18 cellular contexts compared by ENCODE assay signal in the genomic region with DNA sequence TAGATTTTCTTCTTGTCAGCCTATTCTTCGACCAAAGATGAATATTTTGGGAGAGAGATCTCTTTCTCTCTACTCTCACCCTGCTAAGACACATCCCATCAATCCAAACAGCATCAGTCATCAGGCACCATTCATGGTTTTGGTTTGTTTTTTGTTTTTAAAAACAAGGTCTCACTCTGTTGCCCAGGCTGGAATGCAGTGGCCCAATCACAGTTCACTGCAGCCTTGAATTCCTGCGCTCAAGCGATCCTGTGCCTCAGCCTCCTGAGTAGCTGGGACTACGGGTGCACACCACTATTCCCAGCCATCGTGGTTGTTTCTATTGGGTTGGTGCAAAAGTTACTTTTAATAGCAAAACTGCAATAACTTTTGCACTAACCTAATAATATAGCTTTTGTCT. TPM values are rescaled to one million over a fixed set of nuclear protein-coding genes. Genes with fewer than 3 reads are reported as not detected.
DNase-seq lines count a peak whose midpoint lies in the region; ATAC-seq, FAIRE-seq and TF ChIP-seq lines count a peak whose summit lies in the region.
"Had no signal": no experiment of that assay in that cellular context is flagged by ENCODE, and none has a peak within 500 bp of the region (broad histone marks: within the 10 kb centered on the region; RNA-seq: fewer than 3 reads in every experiment).

No MANE protein-coding gene starts in this region.

- H2AK5ac ChIP-seq in H1 (ENCODE audit: low read depth, low read length), result no peak overlapping the region
- H2AK5ac ChIP-seq in trophoblast cell (ENCODE audit: low read length), result no peak overlapping the region

- no peaks in the 10 kb centered on the region for H3K27me3 ChIP-seq in DOHH2 (ENCODE audit: control insufficient read depth, low read length)
- H3K27me3 ChIP-seq in Karpas-422 (ENCODE audit: low read length), result no peaks in the 10 kb centered on the region
- no peaks in the 10 kb centered on the region for H3K27me3 ChIP-seq in H1 (replicated peaks in 1 of 4; ENCODE audit: control insufficient read depth in 3 of 4, extremely low read depth in 1 of 4, insufficient read depth in 3 of 4, low read length in 3 of 4)
- H3K27me3 ChIP-seq in trophoblast cell (ENCODE audit: insufficient read depth, low read length), result no peaks in the 10 kb centered on the region
- H3K27me3 ChIP-seq in heart left ventricle, result no peaks in the 10 kb centered on the region
- H3K27me3 ChIP-seq: BE2C had no signal

- no peak for TF ChIP-seq EP300 in H1 (IDR thresholded peaks at IDR 0.05; ENCODE audit: borderline replicate concordance in 1 of 2, low read depth in 2 of 2, low read length in 2 of 2)

- H2BK120ac ChIP-seq in H1 (replicated peaks; ENCODE audit: low read depth, low read length), result no peak overlapping the region
- H2BK120ac ChIP-seq in trophoblast cell (ENCODE audit: insufficient read depth, low read length, poor library complexity), result no peak overlapping the region

- 0 out of 2 replicates have a peak overlapping the region, but pooled peaks have one; percentile 23 for H2AFZ ChIP-seq in Karpas-422 (ENCODE audit: low read length)
- 0 out of 2 replicates have a peak overlapping the region, but pooled peaks have one; percentile 0 for H2AFZ ChIP-seq in H1 (ENCODE audit: low read length)
- H2AFZ ChIP-seq in trophoblast cell (ENCODE audit: insufficient read depth, low read length, poor library complexity), result no peak overlapping the region

- H3K23me2 ChIP-seq in H1 (ENCODE audit: low read depth, low read length), result no peaks in the 10 kb centered on the region

- H2BK20ac ChIP-seq in H1 (ENCODE audit: low read length), result no peak overlapping the region

- no peaks in the 10 kb centered on the region for H3K9me3 ChIP-seq in DOHH2 (ENCODE audit: control insufficient read depth, insufficient read depth, low read length)
- no peaks in the 10 kb centered on the region for H3K9me3 ChIP-seq in Karpas-422 (ENCODE audit: low read length)
- H3K9me3 ChIP-seq in H1 (ENCODE audit: insufficient read depth in 2 of 2, low read depth in 1 of 2, low read length in 1 of 2), result no peaks in the 10 kb centered on the region
- no peaks in the 10 kb centered on the region for H3K9me3 ChIP-seq in trophoblast cell (ENCODE audit: insufficient read depth, low read depth, low read length)
- H3K9me3 ChIP-seq in heart left ventricle, result no peaks in the 10 kb centered on the region
- H3K9me3 ChIP-seq: BE2C had no signal

- H3K27ac ChIP-seq in DOHH2 (ENCODE audit: low read depth, low read length) (no peak overlapping the region; the same call in 1 of the 2 replicates), Karpas-422 (ENCODE audit: low read length) (no peak overlapping the region), H1 (ENCODE audit: low read depth, low read length) (no peak overlapping the region), trophoblast cell (ENCODE audit: low read depth, low read length) (no peak overlapping the region), heart left ventricle (no peak overlapping the region)
- H3K27ac ChIP-seq: C4-2B had no signal

- no peak for ATAC-seq in heart left ventricle
- ATAC-seq in GM18868 (IDR thresholded peaks at IDR 0.05; ENCODE audit: unreplicated experiment), result no peak
- ATAC-seq: HepG2 had no signal

- no peak overlapping the region for H3K23ac ChIP-seq in H1 (ENCODE audit: insufficient read length)
- no peak overlapping the region for H3K23ac ChIP-seq in trophoblast cell (ENCODE audit: low read length)

- H2BK5ac ChIP-seq in H1 (ENCODE audit: low read depth, low read length) (no peak overlapping the region), trophoblast cell (ENCODE audit: low read depth, low read length, poor library complexity) (no peak overlapping the region)

- POLR2A ChIA-PET in H1 (lab: Charles Lee; ENCODE audit: partially characterized antibody), result no interaction called here

- TF ChIP-seq POLR2A in H1 (IDR thresholded peaks at IDR 0.05; ENCODE audit: control extremely low read depth in 1 of 2, low read depth in 2 of 2, low read length in 2 of 2) (no peak), heart left ventricle (IDR thresholded peaks at IDR 0.05) (no peak)

- peaks cover 16% of the 10 kb centered on the region for H3F3A ChIP-seq in DOHH2 (ENCODE audit: control insufficient read depth, insufficient read depth)

- no peaks in the 10 kb centered on the region for H3K79me1 ChIP-seq in H1 (ENCODE audit: low read depth, low read length)
- peaks cover 1% of the 10 kb centered on the region for H3K79me1 ChIP-seq in trophoblast cell (ENCODE audit: low read length)

- H3K4me2 ChIP-seq in DOHH2 (ENCODE audit: low read length), result peak overlapping the region; percentile 23; the same call in 1 of the 2 replicates
- H3K4me2 ChIP-seq in Karpas-422 (ENCODE audit: low read depth, low read length, poor library complexity, severe bottlenecking), result no peak overlapping the region
- H3K4me2 ChIP-seq in H1 (ENCODE audit: insufficient read depth in 1 of 2, low read depth in 2 of 2, low read length in 2 of 2), result no peak overlapping the region
- no peak overlapping the region for H3K4me2 ChIP-seq in trophoblast cell (ENCODE audit: low read length)

- H4K91ac ChIP-seq in H1 (replicated peaks; ENCODE audit: insufficient read length, low read length) (no peak overlapping the region), trophoblast cell (ENCODE audit: low read depth, low read length) (no peak overlapping the region)

- H3K4me1 ChIP-seq in DOHH2 (ENCODE audit: control insufficient read depth, low read length) (peaks cover 59% of the 10 kb centered on the region), Karpas-422 (ENCODE audit: low read length) (peaks cover 30% of the 10 kb centered on the region), H1 (replicated peaks in 1 of 4; ENCODE audit: control insufficient read depth in 3 of 4, insufficient read depth in 4 of 4, low read length in 3 of 4) (no peaks in the 10 kb centered on the region), trophoblast cell (ENCODE audit: control insufficient read depth in 1 of 2, insufficient read depth in 2 of 2, low read length in 2 of 2) (peaks cover 0 to 5% of the 10 kb centered on the region in 2 experiments), heart left ventricle (peaks cover 0 to 21% (median 17%) of the 10 kb centered on the region in 12 donors)
- H3K4me1 ChIP-seq: BE2C had no signal

- intact Hi-C loops in heart left ventricle (cut with DNase I), result no loop called here

- no peak for FAIRE-seq in H1 (lab: Jason Lieb, UNC)
- FAIRE-seq: A204.1, D721Med, HepG2 had no signal

- no peak overlapping the region for H3K14ac ChIP-seq in H1 (ENCODE audit: insufficient read length)
- no peak overlapping the region for H3K14ac ChIP-seq in trophoblast cell (ENCODE audit: low read length)

- DNase-seq in Karpas-422, result no peak
- DNase-seq in H1 (ENCODE audit: low read depth in 1 of 2, low spot score in 2 of 2), result no peak
- peak; percentile 87 to 94 for DNase-seq in trophoblast cell
- DNase-seq in NCI-H187 (lab: John Stamatoyannopoulos, UW), result no peak
- DNase-seq in heart left ventricle, result no peak
- DNase-seq in stimulated activated CD4-positive, alpha-beta T cell treated with anti-CD3 and anti-CD28 coated beads, Interleukin-1b, Interleukin-23, amount 100 ng/mL, for 48 hours, result no peak
- DNase-seq: BE2C; CD4-positive, alpha-beta memory T cell; DMS153; DMS79 treated with DMSO at 0.1 percent for 48 hours; GF-D8; H7 had no signal

- H3K4me3 ChIP-seq in DOHH2 (ENCODE audit: low read length) (no peak overlapping the region), Karpas-422 (ENCODE audit: low read length) (no peak overlapping the region), H1 (ENCODE audit: extremely low read depth in 1 of 4, insufficient read depth in 2 of 4, low read depth in 3 of 4, low read length in 4 of 4) (no peak overlapping the region), trophoblast cell (ENCODE audit: low read depth, low read length) (no peak overlapping the region), heart left ventricle (no peak overlapping the region)

- no peaks in the 10 kb centered on the region for H4K20me1 ChIP-seq in DOHH2 (ENCODE audit: control insufficient read depth, insufficient read depth, low read depth, low read length)
- H4K20me1 ChIP-seq in Karpas-422 (ENCODE audit: insufficient read depth, low read depth, low read length), result no peaks in the 10 kb centered on the region
- no peaks in the 10 kb centered on the region for H4K20me1 ChIP-seq in H1 (replicated peaks in 1 of 2; ENCODE audit: control insufficient read depth in 1 of 2, insufficient read depth in 2 of 2, low read length in 2 of 2)

- H4K8ac ChIP-seq in H1 (ENCODE audit: extremely low read depth, insufficient read depth, low read length) (no peak overlapping the region), trophoblast cell (ENCODE audit: low read depth, low read length) (no peak overlapping the region)

- H3K56ac ChIP-seq in H1 (replicated peaks; ENCODE audit: insufficient read length, low read depth, low read length), result no peak overlapping the region

- no peak for TF ChIP-seq RAD21 in H1 (IDR thresholded peaks at IDR 0.05 in 1 of 2, conservative IDR thresholded peaks at IDR 0.05 in 1 of 2; ENCODE audit: low read depth in 2 of 2, low read length in 2 of 2)

- H4K12ac ChIP-seq in trophoblast cell (ENCODE audit: low read depth, low read length), result no peak overlapping the region

- no peak for TF ChIP-seq CTCF in DOHH2 (IDR thresholded peaks at IDR 0.05; ENCODE audit: low read depth, low read length, poor library complexity, severe bottlenecking)
- no peak for TF ChIP-seq CTCF in H1 (IDR thresholded peaks at IDR 0.05; ENCODE audit: control extremely low read depth in 1 of 3, insufficient read depth in 1 of 3, low read depth in 1 of 3, low read length in 3 of 3)
- TF ChIP-seq CTCF in heart left ventricle (IDR thresholded peaks at IDR 0.05), result no peak

- H3K18ac ChIP-seq in H1 (ENCODE audit: extremely low read depth, low read length), result no peak overlapping the region
- H3K18ac ChIP-seq in trophoblast cell (ENCODE audit: low read length), result no peak overlapping the region

- WGBS in H1 (ENCODE audit: extremely low coverage in 1 of 2, insufficient coverage in 1 of 2, insufficient read length in 1 of 2, insufficient replicate concordance in 2 of 2, low coverage in 1 of 2, low lambda C conversion rate in 2 of 2, missing lambda C conversion rate in 1 of 2), 2 experiments, result 96% methylated on average over 5 of the region's 5 CpGs; no CpG with 5 or more reads in 1 of the 2 experiments
- WGBS in trophoblast cell (ENCODE audit: extremely low coverage, insufficient coverage, insufficient read length), result no CpG with 5 or more reads among the region's 5 CpGs
- WGBS in heart left ventricle, 4 donors, result 95 to 97% (median 97%) methylated on average over 5 of the region's 5 CpGs

- H3K36me3 ChIP-seq in DOHH2 (ENCODE audit: control insufficient read depth, low read length), result no peaks in the 10 kb centered on the region
- H3K36me3 ChIP-seq in Karpas-422 (ENCODE audit: insufficient read depth, low read length), result no peaks in the 10 kb centered on the region
- H3K36me3 ChIP-seq in H1 (ENCODE audit: control insufficient read depth in 2 of 4, insufficient read depth in 4 of 4, low read length in 3 of 4), result no peaks in the 10 kb centered on the region
- no peaks in the 10 kb centered on the region for H3K36me3 ChIP-seq in trophoblast cell (ENCODE audit: control insufficient read depth in 1 of 2, insufficient read depth in 2 of 2, low read length in 2 of 2)
- no peaks in the 10 kb centered on the region for H3K36me3 ChIP-seq in heart left ventricle
- H3K36me3 ChIP-seq: BE2C had no signal

- CTCF ChIA-PET in H1 (lab: Charles Lee; ENCODE audit: partially characterized antibody), result interaction anchor here (0.8 to 1.9 kb wide), 7 partner anchors 9 to 71 kb away, joined by 3 to 7 read pairs (median 4); partner anchors contain the start of gene ITPR2

- H2BK15ac ChIP-seq in H1 (ENCODE audit: low read length), result no peak overlapping the region

- H4K5ac ChIP-seq in H1 (ENCODE audit: insufficient read length, low read depth, low read length), result no peak overlapping the region

- no peaks in the 10 kb centered on the region for H3K9me2 ChIP-seq in DOHH2 (replicated peaks; ENCODE audit: control insufficient read depth, low read length)
- H3K9me2 ChIP-seq in Karpas-422 (replicated peaks; ENCODE audit: insufficient read depth, low read length), result no peaks in the 10 kb centered on the region

- H3K4ac ChIP-seq in H1 (replicated peaks; ENCODE audit: insufficient read length, low read depth, low read length) (no peak overlapping the region), trophoblast cell (ENCODE audit: low read depth, low read length) (no peak overlapping the region)

- no peak overlapping the region for H2BK12ac ChIP-seq in H1 (ENCODE audit: low read depth, low read length)
- H2BK12ac ChIP-seq in trophoblast cell (ENCODE audit: low read length), result no peak overlapping the region

- H3K9ac ChIP-seq in Karpas-422 (ENCODE audit: low read length), result no peak overlapping the region
- no peak overlapping the region for H3K9ac ChIP-seq in H1 (replicated peaks in 1 of 4; ENCODE audit: extremely low read depth in 1 of 4, low read depth in 3 of 4, low read length in 3 of 4)
- no peak overlapping the region for H3K9ac ChIP-seq in trophoblast cell (ENCODE audit: low read length)

- H3K79me2 ChIP-seq in DOHH2 (ENCODE audit: control insufficient read depth, low read length) (no peaks in the 10 kb centered on the region), Karpas-422 (ENCODE audit: low read length) (no peaks in the 10 kb centered on the region), H1 (ENCODE audit: control insufficient read depth in 1 of 2, insufficient read depth in 2 of 2, low read length in 2 of 2) (no peaks in the 10 kb centered on the region), trophoblast cell (ENCODE audit: control insufficient read depth, insufficient read depth, low read length, poor library complexity) (no peaks in the 10 kb centered on the region)

RNA-seq across cellular contexts. Expression of gene ITPR2, which starts 14.4 kb away (rescaled TPM):
- 80.0 and 128 TPM in 2 replicates for total RNA-seq in Karpas-422 (2014; rRNA removed; shearing (Covaris generic); ENCODE audit: low replicate concordance)
- total RNA-seq in H1 (2021; fragmentation: NEBNext Ultra II Directional; extraction: Animal tissue kit (Norgen Biotek cat#: 25700)), result 48.3 and 48.4 TPM in 2 replicates
- 3.2 and 4.1 TPM in 2 replicates for polyA plus RNA-seq in H1 (2011; rRNA removed)
- 6.1 TPM for polyA plus RNA-seq in H1 (2011; cell fraction: cytosol; rRNA removed)
- 8.0 TPM for polyA plus RNA-seq in H1 (2011; cell fraction: nucleus; rRNA removed)
- polyA plus RNA-seq in H1 (2012, experiment 1 of 2), result 5.9 to 12.8 TPM (median 9.7 TPM) in 4 replicates
- 0.54 TPM for polyA plus RNA-seq in H1 (2012, experiment 2 of 2)
- polyA plus RNA-seq in H1 (2013, experiment 1 of 2), result 27.2 TPM
- 24.3 TPM for polyA plus RNA-seq in H1 (2013, experiment 2 of 2)
- polyA minus RNA-seq in H1 (2011; rRNA and poly(A)+ RNA removed), result 56.2 and 67.1 TPM in 2 replicates
- polyA minus RNA-seq in H1 (2011; cell fraction: cytosol; rRNA and poly(A)+ RNA removed), result 15.0 TPM
- polyA minus RNA-seq in H1 (2011; cell fraction: nucleus; rRNA and poly(A)+ RNA removed), result 109 TPM
- 5.4 and 5.5 TPM in 2 replicates for polyA plus RNA-seq in trophoblast cell (2013)
- 10 to 100 TPM in 7 of 9 donors, 1 to 10 TPM in 2; 6.1 to 45.6 (median 14.1) TPM for total RNA-seq in heart left ventricle
- 1 to 10 TPM; 3.4 to 4.0 TPM for polyA plus RNA-seq in heart left ventricle

Comparison
In these comparisons a context has a peak if more than half of its experiments do, and no peak if none do; other contexts are left out.
1. DNase-seq: peak in trophoblast cell (2 of 2); none in Karpas-422 (single experiment), H1 (0 of 2), NCI-H187 (0 of 2), heart left ventricle (0 of 5) and stimulated activated CD4-positive, alpha-beta T cell treated with anti-CD3 and anti-CD28 coated beads, Interleukin-1b, Interleukin-23, amount 100 ng/mL, for 48 hours (single experiment).